In the genomic region with DNA sequence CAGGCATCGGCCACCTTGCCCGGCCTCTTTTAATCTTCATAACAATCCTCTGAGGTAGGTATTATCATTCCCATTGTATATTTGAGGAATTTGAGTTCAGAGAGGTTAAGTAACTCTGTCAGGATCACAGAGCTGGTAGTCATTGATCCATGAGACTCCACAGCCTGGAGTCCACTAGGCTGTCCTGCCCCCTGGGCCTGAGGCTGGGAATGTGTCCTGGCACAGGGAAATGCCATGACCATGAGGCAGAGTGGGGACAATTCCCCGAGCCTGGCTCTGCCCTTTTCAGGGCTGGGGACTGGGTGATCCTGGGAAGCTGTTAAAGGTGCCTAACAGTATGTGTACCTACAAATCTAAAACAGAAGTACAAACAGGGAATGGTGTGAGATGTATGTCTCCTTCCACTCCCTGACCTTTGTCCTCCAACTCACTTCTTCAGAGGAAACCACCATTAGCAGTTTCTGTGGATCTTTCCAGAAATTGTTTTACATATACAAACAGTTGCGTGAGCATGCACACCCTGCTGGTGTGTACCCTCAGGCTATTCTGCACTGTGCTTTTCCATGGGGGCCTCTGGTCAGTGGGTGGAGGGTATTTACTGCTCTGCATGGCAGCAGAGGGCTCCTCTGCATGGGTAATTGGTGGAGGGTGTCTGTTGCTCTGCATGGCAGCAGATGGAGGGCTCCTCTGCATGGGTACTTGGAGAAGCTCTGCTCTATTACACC, we compare ENCODE assay signal across 11 cellular contexts. TPM values are rescaled to one million over a fixed set of nuclear protein-coding genes. Genes with fewer than 3 reads are reported as not detected.
A peak's percentile ranks its signal among the peaks of the same experiment; 100 is the strongest.
DNase-seq lines count a peak whose midpoint lies in the region; ATAC-seq, FAIRE-seq and TF ChIP-seq lines count a peak whose summit lies in the region.
"Had no signal": no experiment of that assay in that cellular context is flagged by ENCODE, and none has a peak within 500 bp of the region (broad histone marks: within the 10 kb centered on the region; RNA-seq: fewer than 3 reads in every experiment).

No MANE protein-coding gene starts in this region.

- ATAC-seq in K562, result no peak
- peak; percentile 37 for ATAC-seq in mucosa of descending colon
- ATAC-seq in HG02885 (IDR thresholded peaks at IDR 0.05; ENCODE audit: poor library complexity, unreplicated experiment), result no peak
- no peak for ATAC-seq in gastroesophageal sphincter

- in situ Hi-C loops in K562 (cut with MboI), result loop anchor here (5.0 kb wide), 2 partner anchors 91 to 286 kb away; a partner anchor contains a TSS
- in situ Hi-C loops in GM13976 (cut with MboI; ENCODE audit: low sequenced_read_pairs, unreplicated experiment), result loop anchor here (5.0 to 25.0 kb wide), 2 partner anchors 91 to 251 kb away; no protein-coding TSS in a partner anchor

- H3K4me1 ChIP-seq in K562 (replicated peaks in 1 of 2; ENCODE audit: control insufficient read depth in 2 of 2, insufficient read depth in 2 of 2, low read length in 2 of 2), result peaks cover 0 to 4% of the 10 kb centered on the region in 2 experiments; a peak in 1 of 5 replicates
- H3K4me1 ChIP-seq in mucosa of descending colon (ENCODE audit: low read depth), result peaks cover 3% of the 10 kb centered on the region
- H3K4me1 ChIP-seq in gastroesophageal sphincter, result peaks cover 0 to 23% (median 0%) of the 10 kb centered on the region in 3 donors

- DNase-seq in NCI-H2171 treated with DMSO at 0.1 percent for 48 hours (lab: John Stamatoyannopoulos, UW), result peak; percentile 10
- DNase-seq in NCI-H2171 (lab: John Stamatoyannopoulos, UW), result no peak
- no peak for DNase-seq in K562 (ENCODE audit: extremely low read depth in 1 of 4, low spot score in 3 of 4)
- no peak for DNase-seq in mucosa of descending colon
- no peak for DNase-seq in GM13976 (ENCODE audit: low spot score)

- H3K36me3 ChIP-seq in K562 (ENCODE audit: control insufficient read depth, insufficient read depth, low read length) (no peaks in the 10 kb centered on the region), mucosa of descending colon (ENCODE audit: low read depth) (no peaks in the 10 kb centered on the region), gastroesophageal sphincter (peaks cover 0 to under 1% of the 10 kb centered on the region in 2 donors)
- H3K36me3 ChIP-seq: SJCRH30 had no signal

- POLR2A ChIA-PET in K562 (lab: Yijun Ruan, JAX), result interaction anchor here (0.6 kb wide), 2 partner anchors 85 to 125 kb away, joined by 3 read pairs; no protein-coding TSS in a partner anchor

- no TSS peak for BruUV-seq in K562 (replicated peaks; lab: Mats Ljungman, UMichigan)

- no peaks in the 10 kb centered on the region for H4K20me1 ChIP-seq in K562 (replicated peaks; ENCODE audit: control insufficient read depth, insufficient read depth, low read length)

- H3K9ac ChIP-seq in K562 (ENCODE audit: insufficient read depth in 1 of 2, low read depth in 2 of 2, low read length in 2 of 2), result no peak overlapping the region

- TF ChIP-seq POLR2A in K562 (conservative IDR thresholded peaks at IDR 0.05), result no peak
- no peak for TF ChIP-seq POLR2A in gastroesophageal sphincter (IDR thresholded peaks at IDR 0.05)

- no peaks in the 10 kb centered on the region for H3K79me2 ChIP-seq in K562 (ENCODE audit: control insufficient read depth, insufficient read depth, low read length)

- CTCF ChIA-PET in K562 (lab: Yijun Ruan, JAX; ENCODE audit: low intra/inter-chr PET ratio), result interaction anchor here (0.5 to 2.9 kb wide), 13 partner anchors 8 to 427 kb away, joined by 3 to 27 read pairs (median 4); a partner anchor contains a TSS

- H3K27me3 ChIP-seq in K562 (ENCODE audit: control insufficient read depth in 2 of 2, insufficient read depth in 2 of 2, low read length in 2 of 2), result no peaks in the 10 kb centered on the region
- no peaks in the 10 kb centered on the region for H3K27me3 ChIP-seq in gastroesophageal sphincter
- H3K27me3 ChIP-seq: SJCRH30 had no signal

- no peaks in the 10 kb centered on the region for H3K9me3 ChIP-seq in K562 (replicated peaks; ENCODE audit: control insufficient read depth, insufficient read depth, low read depth, low read length)
- H3K9me3 ChIP-seq in mucosa of descending colon, result no peaks in the 10 kb centered on the region
- no peaks in the 10 kb centered on the region for H3K9me3 ChIP-seq in gastroesophageal sphincter

- H3K9me1 ChIP-seq in K562 (ENCODE audit: control insufficient read depth, insufficient read depth, low read length), result no peaks in the 10 kb centered on the region

- H2AFZ ChIP-seq in K562 (ENCODE audit: low read depth, low read length), result no peak overlapping the region

- TF ChIP-seq RAD21 in K562 (CRISPR knock-in tag; conservative IDR thresholded peaks at IDR 0.05 in 1 of 2, IDR thresholded peaks at IDR 0.05 in 1 of 2), result no peak

- H3K4me3 ChIP-seq in K562, result no peak overlapping the region
- H3K4me3 ChIP-seq in mucosa of descending colon, result no peak overlapping the region
- H3K4me3 ChIP-seq in gastroesophageal sphincter, result no peak overlapping the region
- H3K4me3 ChIP-seq: SJCRH30 had no signal

- no peak overlapping the region for H3K4me2 ChIP-seq in K562 (ENCODE audit: insufficient read depth, low read length)

- H3K27ac ChIP-seq in K562 (ENCODE audit: extremely low read depth, low read depth, low read length) (no peak overlapping the region), gastroesophageal sphincter (no peak overlapping the region)
- H3K27ac ChIP-seq: 22Rv1, HL-60, SJCRH30 had no signal

- no peak for FAIRE-seq in K562 (lab: Jason Lieb, UNC)

- WGBS in K562 (ENCODE audit: insufficient coverage, low coverage, missing lambda C conversion rate), result 26% methylated on average over 4 of the region's 4 CpGs
- 56 to 80% methylated on average over 3 of the region's 4 CpGs for WGBS in gastroesophageal sphincter (ENCODE audit: low coverage in 1 of 2), 2 donors

- intact Hi-C loops in K562 (cut with micrococcal nuclease), result loop anchor here (1.0 to 10.0 kb wide), 7 partner anchors 102 to 603 kb away; no protein-coding TSS in a partner anchor
- intact Hi-C loops in mucosa of descending colon (cut with DNase I, micrococcal nuclease), result loop anchor here (2.0 to 5.0 kb wide), 3 partner anchors 95 to 286 kb away; a partner anchor contains a TSS

- TF ChIP-seq EP300 in K562 (IDR thresholded peaks at IDR 0.05; ENCODE audit: low read length) (no peak), gastroesophageal sphincter (IDR thresholded peaks at IDR 0.05) (no peak)

- TF ChIP-seq CTCF in GM12872 (IDR thresholded peaks at IDR 0.05; ENCODE audit: insufficient read depth, low read depth, low read length) (peak; percentile 6; the same call in 1 of the 3 replicates), K562 (IDR thresholded peaks at IDR 0.05 in 2 of 3, conservative IDR thresholded peaks at IDR 0.05 in 1 of 3; ENCODE audit: insufficient read depth in 2 of 3, low read depth in 1 of 3, low read length in 3 of 3) (no peak), mucosa of descending colon (IDR thresholded peaks at IDR 0.05) (no peak), GM13976 (IDR thresholded peaks at IDR 0.05; ENCODE audit: borderline replicate concordance, control extremely low read depth, extremely low read depth, insufficient read depth, missing control alignments) (no peak), gastroesophageal sphincter (IDR thresholded peaks at IDR 0.05) (no peak)

TF ChIP-seq in K562, 482 proteins besides CTCF, POLR2A, EP300 and RAD21 (continues in another document):
- TF ChIP-seq BCOR (IDR thresholded peaks at IDR 0.05) (peak; percentile 46), BDP1 (IDR thresholded peaks at IDR 0.05; ENCODE audit: insufficient read depth, insufficient read length) (no peak), TEAD2 (tag; IDR thresholded peaks at IDR 0.05) (no peak), TAF7 (tag; IDR thresholded peaks at IDR 0.05) (no peak)
- TF ChIP-seq, protein P1, sequence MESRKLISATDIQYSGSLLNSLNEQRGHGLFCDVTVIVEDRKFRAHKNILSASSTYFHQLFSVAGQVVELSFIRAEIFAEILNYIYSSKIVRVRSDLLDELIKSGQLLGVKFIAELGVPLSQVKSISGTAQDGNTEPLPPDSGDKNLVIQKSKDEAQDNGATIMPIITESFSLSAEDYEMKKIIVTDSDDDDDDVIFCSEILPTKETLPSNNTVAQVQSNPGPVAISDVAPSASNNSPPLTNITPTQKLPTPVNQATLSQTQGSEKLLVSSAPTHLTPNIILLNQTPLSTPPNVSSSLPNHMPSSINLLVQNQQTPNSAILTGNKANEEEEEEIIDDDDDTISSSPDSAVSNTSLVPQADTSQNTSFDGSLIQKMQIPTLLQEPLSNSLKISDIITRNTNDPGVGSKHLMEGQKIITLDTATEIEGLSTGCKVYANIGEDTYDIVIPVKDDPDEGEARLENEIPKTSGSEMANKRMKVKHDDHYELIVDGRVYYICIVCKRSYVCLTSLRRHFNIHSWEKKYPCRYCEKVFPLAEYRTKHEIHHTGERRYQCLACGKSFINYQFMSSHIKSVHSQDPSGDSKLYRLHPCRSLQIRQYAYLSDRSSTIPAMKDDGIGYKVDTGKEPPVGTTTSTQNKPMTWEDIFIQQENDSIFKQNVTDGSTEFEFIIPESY (CRISPR knock-in tag; IDR thresholded peaks at IDR 0.05), result no peak

RNA-seq across cellular contexts. Expression of a gene that starts 53.8 kb away (rescaled TPM):
- total RNA-seq in K562 (2011; cell fraction: chromatin; rRNA removed; ENCODE audit: low replicate concordance), result 39.5 and 84.3 TPM in 2 replicates
- total RNA-seq in K562 (2011; cell fraction: nucleolus; rRNA removed), result 40.4 and 42.6 TPM in 2 replicates
- 43.0 and 46.6 TPM in 2 replicates for total RNA-seq in K562 (2011; cell fraction: nucleoplasm; rRNA removed)
- total RNA-seq in K562 (2014; rRNA removed) (14.0 and 15.3 TPM in 2 replicates), K562 (2014; rRNA removed; fragmentation: Illumina TruSeq; extraction: Trizol) (7.4 and 8.7 TPM in 2 replicates), K562 (2015; rRNA removed; fragmentation: Illumina TruSeq; extraction: Trizol) (9.9 and 11.5 TPM in 2 replicates), K562 (2021) (43.2 and 47.9 TPM in 2 replicates), mucosa of descending colon (10 to 100 TPM; 58.1 to 66.5 (median 60.6) TPM), gastroesophageal sphincter (100 to 1,000 TPM in 1 of 4 donors, 10 to 100 TPM in 3; 58.3 to 146 (median 72.1) TPM)
- polyA plus RNA-seq in K562 (2011; rRNA removed) (9.7 and 17.1 TPM in 2 replicates), K562 (2014; fragmentation: Illumina TruSeq; extraction: Trizol) (18.4 and 19.9 TPM in 2 replicates), K562 (2014; fragmentation: Nextera tagmentation; extraction: Ambion mirVana) (under 1 TPM; 0.38 to 0.39 TPM), K562 (2014; rRNA removed) (12.0 and 14.1 TPM in 2 replicates)
- 13.1 and 18.3 TPM in 2 replicates for polyA plus RNA-seq in K562 (2011; cell fraction: cytosol; rRNA removed)
- polyA plus RNA-seq in K562 (2011; cell fraction: nucleus; rRNA removed), result 28.2 and 31.3 TPM in 2 replicates
- polyA plus RNA-seq in K562 (2012), result 14.9 and 22.7 TPM in 2 replicates
- 14.5 and 17.3 TPM in 2 replicates for polyA minus RNA-seq in K562 (2011; rRNA and poly(A)+ RNA removed)
- 19.3 and 27.4 TPM in 2 replicates for polyA minus RNA-seq in K562 (2011; cell fraction: cytosol; rRNA and poly(A)+ RNA removed)
- 12.3 and 21.3 TPM in 2 replicates for polyA minus RNA-seq in K562 (2011; cell fraction: nucleus; rRNA and poly(A)+ RNA removed)
